ENCODE assay signal across 11 cellular contexts in the genomic region with DNA sequence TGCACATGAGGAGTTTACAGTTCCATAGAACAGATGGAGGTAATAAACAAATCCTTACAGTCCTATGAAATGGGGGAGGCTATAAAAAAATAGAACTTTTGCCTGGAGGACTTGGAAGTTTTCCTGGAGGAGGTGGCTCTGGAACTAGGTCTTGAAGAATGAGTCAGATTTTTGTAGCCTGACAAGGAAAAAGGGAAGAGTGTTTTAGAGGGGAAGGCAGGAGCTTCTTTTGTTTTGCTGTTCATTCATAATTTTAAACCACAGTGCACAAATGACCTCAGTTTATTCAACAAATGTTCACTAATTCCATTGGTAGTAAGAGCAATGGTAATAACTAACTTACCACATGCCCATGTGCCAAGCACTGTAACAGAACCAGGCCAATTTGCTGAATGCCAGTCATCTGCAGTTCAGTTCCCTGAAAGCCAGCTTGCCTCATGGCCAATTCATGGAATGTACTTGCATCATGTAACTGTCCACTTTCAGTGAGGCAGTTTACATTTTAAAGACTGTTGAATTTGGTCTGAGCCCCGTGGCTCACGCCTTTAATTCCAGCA.
A peak's percentile ranks its signal among the peaks of the same experiment; 100 is the strongest.
DNase-seq lines count a peak whose midpoint lies in the region; ATAC-seq and FAIRE-seq lines count a peak whose summit lies in the region.
"Had no signal": no experiment of that assay in that cellular context is flagged by ENCODE, and none has a peak within 500 bp of the region (broad histone marks: within the 10 kb centered on the region; RNA-seq: fewer than 3 reads in every experiment).

No MANE protein-coding gene starts in this region.

- H3K4me3 Mint-ChIP-seq in effector memory CD8-positive, alpha-beta T cell, result no peak overlapping the region
- H3K4me3 Mint-ChIP-seq: CD4-positive, CD25-positive, alpha-beta regulatory T cell; neural crest cell had no signal

- FAIRE-seq in endometrium (lab: Jason Lieb, UNC), result peak; percentile 58

- H3K36me3 Mint-ChIP-seq in effector memory CD8-positive, alpha-beta T cell (ENCODE audit: insufficient read depth), result no peaks in the 10 kb centered on the region
- H3K36me3 Mint-ChIP-seq: CD4-positive, CD25-positive, alpha-beta regulatory T cell had no signal

- H3K9me3 Mint-ChIP-seq in effector memory CD8-positive, alpha-beta T cell, result no peaks in the 10 kb centered on the region
- H3K9me3 Mint-ChIP-seq: CD4-positive, CD25-positive, alpha-beta regulatory T cell; neural crest cell had no signal

- peaks cover 0 to 7% of the 10 kb centered on the region in 2 donors for H3K27me3 Mint-ChIP-seq in effector memory CD8-positive, alpha-beta T cell
- H3K27me3 Mint-ChIP-seq: CD4-positive, CD25-positive, alpha-beta regulatory T cell had no signal

- H3K27ac Mint-ChIP-seq in effector memory CD8-positive, alpha-beta T cell, result no peak overlapping the region
- H3K27ac Mint-ChIP-seq: CD4-positive, CD25-positive, alpha-beta regulatory T cell had no signal

- no peaks in the 10 kb centered on the region for H3K4me1 Mint-ChIP-seq in effector memory CD8-positive, alpha-beta T cell (ENCODE audit: low read depth in 2 of 2)
- H3K4me1 Mint-ChIP-seq: neural crest cell had no signal

- peak; percentile 84 for DNase-seq in AG08395 (ENCODE audit: low spot score)
- DNase-seq in NCI-H446 treated with DMSO at 0.1 percent for 48 hours (lab: John Stamatoyannopoulos, UW), result peak; percentile 68
- DNase-seq in midbrain (lab: John Stamatoyannopoulos, UW), result peak; percentile 8
- DNase-seq in effector memory CD8-positive, alpha-beta T cell, result no peak
- no peak for DNase-seq in activated T-cell treated with anti-CD3 and anti-CD28 coated beads for 4 hours
- DNase-seq: CD4-positive, CD25-positive, alpha-beta regulatory T cell; NCI-H1105 had no signal

- no peak for ATAC-seq in effector memory CD8-positive, alpha-beta T cell (replicated peaks)
- no peak for ATAC-seq in HG03439 (IDR thresholded peaks at IDR 0.05; ENCODE audit: unreplicated experiment)
- no peak for ATAC-seq in GM21423 (IDR thresholded peaks at IDR 0.05; ENCODE audit: unreplicated experiment)

Comparison
In these comparisons a context has a peak if more than half of its experiments do, and no peak if none do; other contexts are left out.
1. DNase-seq: peak in AG08395 (single experiment), NCI-H446 treated with DMSO at 0.1 percent for 48 hours (single experiment) and midbrain (single experiment); none in effector memory CD8-positive, alpha-beta T cell (0 of 3) and activated T-cell treated with anti-CD3 and anti-CD28 coated beads for 4 hours (single experiment).